17 cellular contexts compared by ENCODE assay signal in the genomic region with DNA sequence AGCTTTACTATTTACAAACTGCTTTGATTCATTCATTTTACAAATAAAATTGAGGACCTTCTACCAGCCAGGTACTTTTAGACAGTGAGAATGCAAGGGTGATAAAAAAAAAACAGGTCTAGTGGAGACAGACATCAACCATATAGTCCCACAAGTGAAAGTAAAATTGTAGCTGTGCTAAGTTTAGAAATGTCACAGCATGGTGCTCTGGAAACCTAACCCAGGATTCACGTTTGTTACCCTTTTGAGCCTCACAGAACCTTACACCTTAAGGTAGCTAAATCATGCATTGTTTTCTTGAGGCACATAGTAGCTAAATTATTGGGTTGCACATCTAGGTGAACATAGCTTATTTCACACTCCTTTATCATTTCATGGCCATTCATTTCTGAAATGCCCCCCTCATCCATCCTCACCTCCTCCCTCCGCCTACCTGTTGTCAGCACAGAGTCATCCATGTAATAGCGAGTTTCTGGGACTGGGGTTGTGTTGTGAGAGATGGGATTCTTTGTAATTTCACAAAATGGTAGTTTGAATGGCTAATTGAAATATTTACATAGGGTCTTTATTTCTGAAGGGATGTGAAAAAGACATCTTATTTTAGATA. TPM values are rescaled to one million over a fixed set of nuclear protein-coding genes. Genes with fewer than 3 reads are reported as not detected.
DNase-seq lines count a peak whose midpoint lies in the region; ATAC-seq, FAIRE-seq and TF ChIP-seq lines count a peak whose summit lies in the region.
"Had no signal": no experiment of that assay in that cellular context is flagged by ENCODE, and none has a peak within 500 bp of the region (broad histone marks: within the 10 kb centered on the region; RNA-seq: fewer than 3 reads in every experiment).

No MANE protein-coding gene starts in this region.

- CTCF ChIA-PET in HepG2 (lab: Yijun Ruan, JAX; ENCODE audit: low intra/inter-chr PET ratio, low total read pairs) = no interaction called here

- H3K27ac Mint-ChIP-seq in activated T-helper 17 cell treated with anti-CD3 and anti-CD28 coated beads, Interleukin-2, amount 50 U/mL, for 72 hours = peak overlapping the region; percentile 13
- H3K27ac Mint-ChIP-seq: activated B cell treated with CpG ODN at 0.5 μM for 24 hours; activated T-helper 2 cell treated with anti-CD3 and anti-CD28 coated beads, Interferon-gamma antibody, Interleukin-2, Interleukin-4, amounts not matched to agents 10 μg/mL and 5 μg/mL and 100 μg/mL, durations not matched to agents 14 hours and 24 hours and 36 hours had no signal

- H3K9me3 Mint-ChIP-seq in activated T-helper 17 cell treated with anti-CD3 and anti-CD28 coated beads, Interleukin-2, amount 50 U/mL, for 72 hours = no peaks in the 10 kb centered on the region
- H3K9me3 Mint-ChIP-seq: activated B cell treated with CpG ODN at 0.5 μM for 24 hours; activated T-helper 2 cell treated with anti-CD3 and anti-CD28 coated beads, Interferon-gamma antibody, Interleukin-2, Interleukin-4, amounts not matched to agents 10 μg/mL and 5 μg/mL and 100 μg/mL, durations not matched to agents 14 hours and 24 hours and 36 hours; naive B cell had no signal

- no peak for TF ChIP-seq RAD21 in HepG2 (CRISPR knock-in tag; IDR thresholded peaks at IDR 0.05)

- peaks cover 13% of the 10 kb centered on the region for H3K4me1 Mint-ChIP-seq in activated T-helper 17 cell treated with anti-CD3 and anti-CD28 coated beads, Interleukin-2, amount 50 U/mL, for 72 hours

- POLR2A ChIA-PET in HepG2 (lab: Yijun Ruan, JAX) = no interaction called here

- ATAC-seq in HepG2 (no peak), right lobe of liver (no peak), HG02973 (IDR thresholded peaks at IDR 0.05; ENCODE audit: unreplicated experiment) (peak; percentile 72)
- no peak for ATAC-seq in activated T-helper 17 cell treated with anti-CD3 and anti-CD28 coated beads, Interleukin-2, amount 50 U/mL, for 72 hours (replicated peaks)
- ATAC-seq: left colon had no signal

- no peak overlapping the region for H3K9ac ChIP-seq in HepG2 (ENCODE audit: insufficient read depth, low read depth, low read length)

- no peak overlapping the region for H3K4me3 ChIP-seq in HepG2 (replicated peaks in 1 of 3; ENCODE audit: insufficient read depth in 1 of 3, low read depth in 2 of 3, low read length in 3 of 3)
- H3K4me3 ChIP-seq in right lobe of liver = no peak overlapping the region
- H3K4me3 ChIP-seq: breast epithelium, PC-9, thoracic aorta had no signal

- BruUV-seq in HepG2 (replicated peaks; lab: Mats Ljungman, UMichigan) = TSS peak; percentile 6

- peaks cover 53% of the 10 kb centered on the region for H3K36me3 Mint-ChIP-seq in activated T-helper 17 cell treated with anti-CD3 and anti-CD28 coated beads, Interleukin-2, amount 50 U/mL, for 72 hours (ENCODE audit: low read depth)

- no peak overlapping the region for H2AFZ ChIP-seq in HepG2 (ENCODE audit: low read length)
- H2AFZ ChIP-seq: PC-9 had no signal

- TF ChIP-seq POLR2A in HepG2 (IDR thresholded peaks at IDR 0.05; ENCODE audit: insufficient read depth in 1 of 2, low read depth in 2 of 2, low read length in 2 of 2) = no peak
- TF ChIP-seq POLR2A in right lobe of liver (IDR thresholded peaks at IDR 0.05) = no peak

- TF ChIP-seq EP300 in HepG2 (IDR thresholded peaks at IDR 0.05; ENCODE audit: low read depth in 2 of 2, low read length in 2 of 2) (no peak), HepG2 (CRISPR knock-in tag; IDR thresholded peaks at IDR 0.05; ENCODE audit: borderline replicate concordance) (no peak)

- no peak overlapping the region for H3K4me2 ChIP-seq in HepG2 (ENCODE audit: low read depth, low read length)
- H3K4me2 ChIP-seq: PC-9 had no signal

- DNase-seq in HepG2 (ENCODE audit: low spot score) (no peak), right lobe of liver (no peak), urothelium cell line (ENCODE audit: low spot score) (no peak), foreskin melanocyte (no peak), NCI-H1105 (lab: John Stamatoyannopoulos, UW) (no peak)
- DNase-seq in stimulated activated naive CD4-positive, alpha-beta T cell treated with Interleukin-2 at 50 U/mL for 16 hours (lab: John Stamatoyannopoulos, UW) = no peak
- DNase-seq: activated B cell treated with CpG ODN at 0.5 μM for 24 hours, left colon, naive B cell, NCI-H187, NCI-H510A treated with DMSO at 0.1 percent for 48 hours, PC-9 had no signal

- no peak for TF ChIP-seq CTCF in HepG2 (CRISPR knock-in tag; IDR thresholded peaks at IDR 0.05)
- TF ChIP-seq CTCF in right lobe of liver (IDR thresholded peaks at IDR 0.05) = no peak

- H3K27me3 ChIP-seq in HepG2 (ENCODE audit: control insufficient read depth in 1 of 2, insufficient read depth in 2 of 2, low read length in 2 of 2) = no peaks in the 10 kb centered on the region
- H3K27me3 ChIP-seq in right lobe of liver = no peaks in the 10 kb centered on the region
- H3K27me3 ChIP-seq: breast epithelium had no signal

- H3K9me3 ChIP-seq in HepG2 (ENCODE audit: low read length) (no peaks in the 10 kb centered on the region), right lobe of liver (no peaks in the 10 kb centered on the region)
- H3K9me3 ChIP-seq: breast epithelium, thoracic aorta had no signal

- no peak for FAIRE-seq in HepG2 (lab: Jason Lieb, UNC)
- peak; percentile 37 for FAIRE-seq in urothelium cell line (lab: Jason Lieb, UNC)

- no peak overlapping the region for H3K4me3 Mint-ChIP-seq in activated T-helper 17 cell treated with anti-CD3 and anti-CD28 coated beads, Interleukin-2, amount 50 U/mL, for 72 hours
- H3K4me3 Mint-ChIP-seq: activated B cell treated with CpG ODN at 0.5 μM for 24 hours, naive B cell had no signal

- peaks cover 23% of the 10 kb centered on the region for H3K4me1 ChIP-seq in HepG2 (ENCODE audit: insufficient read depth, low read length)
- H3K4me1 ChIP-seq in right lobe of liver = no peaks in the 10 kb centered on the region
- H3K4me1 ChIP-seq: breast epithelium had no signal

- no peaks in the 10 kb centered on the region for H3K27me3 Mint-ChIP-seq in activated T-helper 17 cell treated with anti-CD3 and anti-CD28 coated beads, Interleukin-2, amount 50 U/mL, for 72 hours
- H3K27me3 Mint-ChIP-seq: activated B cell treated with CpG ODN at 0.5 μM for 24 hours, naive B cell had no signal

- in situ Hi-C loops in HepG2 (cut with HindIII; ENCODE audit: extremely low pct_ligation_motif_present, low pct_unique_long_range_greater_than_20kb) = no loop called here

- WGBS in HepG2 (ENCODE audit: low lambda C conversion rate) = 98% methylated on average over 3 of the region's 3 CpGs
- WGBS in right lobe of liver (ENCODE audit: insufficient coverage, low coverage, low lambda C conversion rate, missing lambda C conversion rate) = 86% methylated on average over 3 of the region's 3 CpGs

- intact Hi-C loops in HepG2 (cut with micrococcal nuclease; ENCODE audit: unreplicated experiment) (no loop called here), right lobe of liver (cut with DNase I) (no loop called here)

- peaks cover 25% of the 10 kb centered on the region for H3K79me2 ChIP-seq in HepG2 (ENCODE audit: insufficient read depth, low read length)

- peaks cover 21 to 54% of the 10 kb centered on the region in 2 experiments for H3K36me3 ChIP-seq in HepG2 (replicated peaks in 1 of 2; ENCODE audit: control insufficient read depth in 1 of 2, insufficient read depth in 2 of 2, low read length in 2 of 2)
- peaks cover 0 to 9% (median 3%) of the 10 kb centered on the region in 4 donors for H3K36me3 ChIP-seq in right lobe of liver
- H3K36me3 ChIP-seq: breast epithelium had no signal

- H3K27ac ChIP-seq in HepG2 (ENCODE audit: extremely low read length, insufficient read depth, low read length) = no peak overlapping the region
- no peak overlapping the region for H3K27ac ChIP-seq in right lobe of liver
- H3K27ac ChIP-seq: breast epithelium, PC-9, thoracic aorta had no signal

- no peaks in the 10 kb centered on the region; the same call in 1 of the 2 replicates for H4K20me1 ChIP-seq in HepG2 (ENCODE audit: insufficient read depth, low read length)

TF ChIP-seq in HepG2, 621 proteins besides CTCF, POLR2A, EP300 and RAD21 (continues in another document):
- TF ChIP-seq KDM6A (CRISPR knock-in tag; IDR thresholded peaks at IDR 0.05; ENCODE audit: low read depth) = no peak

RNA-seq across cellular contexts. Expression of a gene that starts 7.1 kb away (rescaled TPM):
- 48.8 and 57.6 TPM in 2 replicates for total RNA-seq in HepG2 (2016; rRNA removed; fragmentation: Illumina TruSeq; extraction: Trizol)
- 39.9 and 45.9 TPM in 2 replicates for total RNA-seq in HepG2 (2016; cell fraction: cytosol; rRNA removed; fragmentation: Illumina TruSeq; extraction: Trizol; ENCODE audit: low read depth)
- total RNA-seq in HepG2 (2016; cell fraction: insoluble cytoplasmic fraction; rRNA removed; fragmentation: Illumina TruSeq; extraction: Trizol) = 47.0 and 59.0 TPM in 2 replicates
- total RNA-seq in HepG2 (2016; cell fraction: membrane; rRNA removed; fragmentation: Illumina TruSeq; extraction: Trizol) = 58.3 and 61.7 TPM in 2 replicates
- 43.8 and 50.9 TPM in 2 replicates for total RNA-seq in HepG2 (2016; cell fraction: nucleus; rRNA removed; fragmentation: Illumina TruSeq; extraction: Trizol)
- polyA plus RNA-seq in HepG2 (2011; rRNA removed) = 63.9 and 77.8 TPM in 2 replicates
- 54.2 and 69.3 TPM in 2 replicates for polyA plus RNA-seq in HepG2 (2011; cell fraction: cytosol; rRNA removed)
- polyA plus RNA-seq in HepG2 (2011; cell fraction: nucleus; rRNA removed) = 41.4 and 43.8 TPM in 2 replicates
- polyA plus RNA-seq in HepG2 (2012) = 63.9 and 78.6 TPM in 2 replicates
- 42.6 and 42.8 TPM in 2 replicates for polyA plus RNA-seq in HepG2 (2016; cell fraction: cytosol; fragmentation: Illumina TruSeq; extraction: Trizol; ENCODE audit: low read depth)
- 97.1 and 99.3 TPM in 2 replicates for polyA plus RNA-seq in HepG2 (2016; cell fraction: insoluble cytoplasmic fraction; fragmentation: Illumina TruSeq; extraction: Trizol; ENCODE audit: low read depth)
- polyA plus RNA-seq in HepG2 (2016; cell fraction: membrane; fragmentation: Illumina TruSeq; extraction: Trizol; ENCODE audit: low read depth) = 64.5 and 75.8 TPM in 2 replicates
- polyA plus RNA-seq in HepG2 (2016; cell fraction: nucleus; fragmentation: Illumina TruSeq; extraction: Trizol; ENCODE audit: insufficient read depth, low read depth) = 77.8 and 83.9 TPM in 2 replicates
- 12.5 and 38.7 TPM in 2 replicates for polyA minus RNA-seq in HepG2 (2011; rRNA and poly(A)+ RNA removed; ENCODE audit: low replicate concordance)
- polyA minus RNA-seq in HepG2 (2011; cell fraction: cytosol; rRNA and poly(A)+ RNA removed) = 31.0 and 41.1 TPM in 2 replicates
- 85.1 and 103 TPM in 2 replicates for polyA minus RNA-seq in HepG2 (2011; cell fraction: nucleus; rRNA and poly(A)+ RNA removed)
- 10 to 100 TPM in 4 of 6 experiments, 1 to 10 TPM in 2; 6.3 to 13.0 (median 11.4) TPM for total RNA-seq in right lobe of liver
- 10 to 100 TPM; 22.7 to 30.9 TPM for total RNA-seq in activated T-helper 17 cell treated with anti-CD3 and anti-CD28 coated beads, Interleukin-2, amount 50 U/mL, for 72 hours
